ENCODE assay signal across 8 cellular contexts in the genomic region with DNA sequence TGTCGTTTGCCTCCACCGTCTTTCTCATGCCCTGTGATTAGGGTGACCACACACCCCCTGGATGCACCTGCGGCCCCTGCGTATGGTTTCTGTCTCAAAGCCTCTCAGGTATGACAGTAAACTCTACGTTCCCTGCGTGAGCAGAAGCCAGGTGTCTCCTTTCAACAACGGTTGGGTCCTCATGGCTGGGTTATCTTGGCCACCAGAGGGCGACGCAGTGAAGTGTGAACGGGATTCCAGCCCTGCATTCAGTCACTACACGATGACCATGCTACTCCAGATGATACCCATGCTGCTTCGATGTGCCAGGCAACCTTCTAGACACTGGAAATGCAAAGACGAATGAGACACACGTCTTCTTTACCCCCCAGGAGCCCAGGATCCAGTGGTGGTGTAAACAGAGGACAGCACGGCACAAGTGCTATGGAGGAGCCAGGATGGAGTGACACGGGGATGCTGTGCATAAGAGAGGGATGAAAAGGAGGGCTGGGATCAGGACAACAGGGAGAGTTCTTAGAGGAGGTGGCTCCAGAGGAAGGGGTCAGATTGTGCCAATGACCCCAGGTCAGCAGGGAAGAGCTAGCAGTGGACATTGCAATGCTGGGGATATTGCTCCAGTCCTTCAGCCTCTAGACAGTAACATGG.
DNase-seq lines count a peak whose midpoint lies in the region; ATAC-seq and TF ChIP-seq lines count a peak whose summit lies in the region.

No MANE protein-coding gene starts in this region.

- no peaks in the 10 kb centered on the region for H3K9me3 ChIP-seq in colonic mucosa

- H3K9me3 Mint-ChIP-seq in nephron, result no peaks in the 10 kb centered on the region

- H3K27ac Mint-ChIP-seq in nephron, result no peak overlapping the region

- no peak overlapping the region for H3K4me3 Mint-ChIP-seq in nephron

- H3K4me1 ChIP-seq in colonic mucosa, result no peaks in the 10 kb centered on the region

- H3K27ac ChIP-seq in colonic mucosa, result no peak overlapping the region

- peak; percentile 59 for ATAC-seq in HG02642 (IDR thresholded peaks at IDR 0.05; ENCODE audit: poor library complexity, unreplicated experiment)
- no peak for ATAC-seq in esophagus mucosa

- H3K9ac ChIP-seq in colonic mucosa (ENCODE audit: low read depth in 2 of 2, low read length in 2 of 2), result no peak overlapping the region

- peaks cover 6% of the 10 kb centered on the region for H3K4me1 Mint-ChIP-seq in nephron

- DNase-seq in EH (ENCODE audit: low read depth), result peak; percentile 24
- peak; percentile 57 for DNase-seq in RPMI8226
- peak; percentile 44 for DNase-seq in colonic mucosa
- DNase-seq in NCI-H1105 (lab: John Stamatoyannopoulos, UW), result no peak
- DNase-seq in effector CD4-positive, alpha-beta T cell, result no peak

- peak; percentile 50 for TF ChIP-seq CTCF in colonic mucosa (IDR thresholded peaks at IDR 0.05)
- TF ChIP-seq CTCF in nephron (IDR thresholded peaks at IDR 0.05; ENCODE audit: unreplicated experiment in 3 of 3), result peak; percentile 27 to 49 (median 35)

- no peaks in the 10 kb centered on the region for H3K36me3 ChIP-seq in colonic mucosa

- H3K4me3 ChIP-seq in colonic mucosa, result no peak overlapping the region

- no peaks in the 10 kb centered on the region for H3K36me3 Mint-ChIP-seq in nephron (ENCODE audit: low read depth)

- H3K27me3 Mint-ChIP-seq in nephron (ENCODE audit: low read depth), result peaks cover 26% of the 10 kb centered on the region

- intact Hi-C loops in colonic mucosa (cut with DNase I), result loop anchor here (5.0 to 10.0 kb wide), 2 partner anchors 136 to 203 kb away; no protein-coding TSS in a partner anchor

- no peaks in the 10 kb centered on the region for H3K27me3 ChIP-seq in colonic mucosa

Comparison
In these comparisons a context has a peak if more than half of its experiments do, and no peak if none do; other contexts are left out.
1. DNase-seq: peak in EH (single experiment), RPMI8226 (single experiment) and colonic mucosa (single experiment); none in NCI-H1105 (single experiment) and effector CD4-positive, alpha-beta T cell (single experiment).